29 cellular contexts compared by ENCODE assay signal in genomic region chr12:127430401-127430800, GRCh38.
"Had no signal": no experiment of that assay in that cellular context is flagged by ENCODE, and none has a peak within 500 bp of the region (broad histone marks: within the 10 kb centered on the region; RNA-seq: fewer than 3 reads in every experiment).

No MANE protein-coding gene starts in this region.

- H3K27ac ChIP-seq: ovary, parathyroid adenoma, psoas muscle, right lobe of liver, sigmoid colon, stomach, thoracic aorta, thyroid gland, tibial nerve, upper lobe of left lung, uterus had no signal

- H2AFZ ChIP-seq: parathyroid adenoma had no signal

- H3K27ac Mint-ChIP-seq: naive B cell; naive thymus-derived CD8-positive, alpha-beta T cell; natural killer cell treated with Interleukin-12 subunit alpha and Interleukin-12 subunit beta and Interleukin-15 and Interleukin-18, amount 100 ng/mL, for 72 hours; nephron progenitor cell; progenitor cell of endocrine pancreas; stimulated activated naive CD8-positive, alpha-beta T cell treated with anti-CD3 and anti-CD28 coated beads, Interleukin-15, Interleukin-2, amounts not matched to agents 100 ng/mL and 50 ng/mL, for 24 hours had no signal

- DNase-seq: naive B cell; naive thymus-derived CD8-positive, alpha-beta T cell; nephron progenitor cell; occipital lobe; ovary; posterior cingulate gyrus; psoas muscle; right cardiac atrium; right lobe of liver; sigmoid colon; small intestine; stimulated activated CD4-positive, alpha-beta T cell treated with anti-CD3 and anti-CD28 coated beads, Interleukin-1b, Interleukin-23, amount 100 ng/mL, for 48 hours; stimulated activated CD4-positive, alpha-beta T cell treated with anti-CD3 and anti-CD28 coated beads, Interleukin-4, amount 100 ng/mL, for 1 hour; stimulated activated CD4-positive, alpha-beta T cell treated with anti-CD3 and anti-CD28 coated beads, Interleukin-4, amount 100 ng/mL, for 4 hours; stimulated activated CD8-positive, alpha-beta memory T cell treated with anti-CD3 and anti-CD28 coated beads, Interleukin-4, amount 100 ng/mL, for 48 hours; stimulated activated naive B cell treated with anti-CD40 and anti-IgM and Interleukin-4, amounts not matched to agents 10 μg/mL and 1 μg/mL and 100 μg/mL, for 72 hours; stimulated activated naive CD4-positive, alpha-beta T cell treated with Interleukin-2 at 50 U/mL for 16 hours; stomach; thyroid gland; trophoblast cell; upper lobe of left lung; uterus had no signal

- H3K9me3 ChIP-seq: ovary, psoas muscle, right lobe of liver, sigmoid colon, stomach, thoracic aorta, thyroid gland, tibial nerve, upper lobe of left lung, uterus had no signal

- H3K4me1 ChIP-seq: parathyroid adenoma, psoas muscle, right lobe of liver, sigmoid colon, stomach, thyroid gland, tibial nerve, upper lobe of left lung, uterus had no signal

- H3K36me3 Mint-ChIP-seq: naive B cell; naive thymus-derived CD8-positive, alpha-beta T cell; natural killer cell treated with Interleukin-12 subunit alpha and Interleukin-12 subunit beta and Interleukin-15 and Interleukin-18, amount 100 ng/mL, for 72 hours; stimulated activated naive B cell treated with anti-CD40 and anti-IgM and Interleukin-4, amounts not matched to agents 10 μg/mL and 1 μg/mL and 100 μg/mL, for 72 hours had no signal

- H3K9ac ChIP-seq: parathyroid adenoma had no signal

- H3K27me3 Mint-ChIP-seq: naive B cell; stimulated activated naive B cell treated with anti-CD40 and anti-IgM and Interleukin-4, amounts not matched to agents 10 μg/mL and 1 μg/mL and 100 μg/mL, for 72 hours; stimulated activated naive CD8-positive, alpha-beta T cell treated with anti-CD3 and anti-CD28 coated beads, Interleukin-15, Interleukin-2, amounts not matched to agents 100 ng/mL and 50 ng/mL, for 24 hours had no signal

- H3K4me3 Mint-ChIP-seq: naive B cell; natural killer cell treated with Interleukin-12 subunit alpha and Interleukin-12 subunit beta and Interleukin-15 and Interleukin-18, amount 100 ng/mL, for 72 hours; nephron progenitor cell; neural crest cell; stimulated activated naive B cell treated with anti-CD40 and anti-IgM and Interleukin-4, amounts not matched to agents 10 μg/mL and 1 μg/mL and 100 μg/mL, for 72 hours; stimulated activated naive CD8-positive, alpha-beta T cell treated with anti-CD3 and anti-CD28 coated beads, Interleukin-15, Interleukin-2, amounts not matched to agents 100 ng/mL and 50 ng/mL, for 24 hours had no signal

- FAIRE-seq: small intestine had no signal

- ATAC-seq: naive thymus-derived CD8-positive, alpha-beta T cell; natural killer cell treated with Interleukin-12 subunit alpha and Interleukin-12 subunit beta and Interleukin-15 and Interleukin-18, amount 100 ng/mL, for 72 hours; psoas muscle; right cardiac atrium; stimulated activated naive B cell treated with anti-CD40 and anti-IgM and Interleukin-4, amounts not matched to agents 10 μg/mL and 1 μg/mL and 100 μg/mL, for 72 hours had no signal

- H3K9me3 Mint-ChIP-seq: nephron progenitor cell, neural crest cell had no signal

- H3K27me3 ChIP-seq: ovary, right lobe of liver, sigmoid colon, thyroid gland, tibial nerve, upper lobe of left lung, uterus had no signal

- H3K36me3 ChIP-seq: ovary, right lobe of liver, sigmoid colon, stomach, thoracic aorta, thyroid gland, tibial nerve, upper lobe of left lung, uterus had no signal

- H3K4me1 Mint-ChIP-seq: naive B cell; neural crest cell; stimulated activated naive B cell treated with anti-CD40 and anti-IgM and Interleukin-4, amounts not matched to agents 10 μg/mL and 1 μg/mL and 100 μg/mL, for 72 hours had no signal

- H3K4me3 ChIP-seq: ovary, psoas muscle, right lobe of liver, sigmoid colon, stomach, thoracic aorta, thyroid gland, tibial nerve, upper lobe of left lung, uterus had no signal
